In genomic region chr2:218290316-218291261, GRCh38 we compare ENCODE assay signal across 8 cellular contexts. TPM values are rescaled to one million over a fixed set of nuclear protein-coding genes. Genes with fewer than 3 reads are reported as not detected.
DNase-seq lines count a peak whose midpoint lies in the region; ATAC-seq and TF ChIP-seq lines count a peak whose summit lies in the region.

No MANE protein-coding gene starts in this region.

- no peak overlapping the region for H3K27ac ChIP-seq in DND-41 (ENCODE audit: low read length)

- no peak overlapping the region for H3K9ac ChIP-seq in DND-41 (ENCODE audit: low read depth, low read length)

- H3K27me3 Mint-ChIP-seq in stimulated activated naive B cell treated with anti-CD40 and anti-IgM and Interleukin-4, amounts not matched to agents 10 μg/mL and 1 μg/mL and 100 μg/mL, for 72 hours = no peaks in the 10 kb centered on the region

- H3K79me2 ChIP-seq in DND-41 (ENCODE audit: insufficient read depth, low read length) = no peaks in the 10 kb centered on the region

- H3K4me1 Mint-ChIP-seq in stimulated activated naive B cell treated with anti-CD40 and anti-IgM and Interleukin-4, amounts not matched to agents 10 μg/mL and 1 μg/mL and 100 μg/mL, for 72 hours = peaks cover 50 to 93% of the 10 kb centered on the region in 2 donors

- H2AFZ ChIP-seq in DND-41 (ENCODE audit: low read depth, low read length) = no peak overlapping the region

- no peaks in the 10 kb centered on the region for H4K20me1 ChIP-seq in DND-41 (ENCODE audit: insufficient read depth, low read length)

- no peaks in the 10 kb centered on the region for H3K9me3 Mint-ChIP-seq in stimulated activated naive B cell treated with anti-CD40 and anti-IgM and Interleukin-4, amounts not matched to agents 10 μg/mL and 1 μg/mL and 100 μg/mL, for 72 hours

- H3K27me3 ChIP-seq in DND-41 (ENCODE audit: insufficient read depth, low read length, poor library complexity) = no peaks in the 10 kb centered on the region

- no peak overlapping the region for H3K4me3 ChIP-seq in DND-41 (ENCODE audit: low read depth in 1 of 2, low read length in 2 of 2)
- H3K4me3 ChIP-seq in fibroblast of pulmonary artery (replicated peaks; ENCODE audit: low read depth, low read length) = peak overlapping the region; percentile 89

- H3K4me1 ChIP-seq in DND-41 (ENCODE audit: insufficient read depth, low read length) = peaks cover 17% of the 10 kb centered on the region

- no peaks in the 10 kb centered on the region for H3K9me3 ChIP-seq in DND-41 (ENCODE audit: insufficient read depth, low read length, severe bottlenecking)

- H3K36me3 ChIP-seq in DND-41 (ENCODE audit: insufficient read depth, low read length) = no peaks in the 10 kb centered on the region

- TF ChIP-seq CTCF in DND-41 (IDR thresholded peaks at IDR 0.05; ENCODE audit: borderline replicate concordance, extremely low read depth, low read length, poor library complexity, severe bottlenecking) (no peak), fibroblast of pulmonary artery (IDR thresholded peaks at IDR 0.05; ENCODE audit: low read length, missing control alignments) (no peak)

- ATAC-seq in DND-41 (ENCODE audit: insufficient read depth, low read depth) (peak; percentile 31; the same call in 2 of the 3 replicates), GM21360 (IDR thresholded peaks at IDR 0.05; ENCODE audit: unreplicated experiment) (peak; percentile 39)
- peak; percentile 60 to 71 for ATAC-seq in stimulated activated naive B cell treated with anti-CD40 and anti-IgM and Interleukin-4, amounts not matched to agents 10 μg/mL and 1 μg/mL and 100 μg/mL, for 72 hours (replicated peaks)

- peaks cover 1 to 10% of the 10 kb centered on the region in 2 donors for H3K36me3 Mint-ChIP-seq in stimulated activated naive B cell treated with anti-CD40 and anti-IgM and Interleukin-4, amounts not matched to agents 10 μg/mL and 1 μg/mL and 100 μg/mL, for 72 hours

- DNase-seq in DND-41 (peak; percentile 43), HT-29 (ENCODE audit: low spot score) (peak; percentile 55), fibroblast of pulmonary artery (ENCODE audit: low read depth) (no peak), COR-L47 (lab: John Stamatoyannopoulos, UW) (no peak), COLO829 (ENCODE audit: low spot score) (no peak)
- peak; percentile 47 for DNase-seq in activated CD8-positive, alpha-beta memory T cell treated with anti-CD3 and anti-CD28 coated beads, Interleukin-2, amount 50 U/mL, for 4 hours
- peak; percentile 78 for DNase-seq in stimulated activated naive B cell treated with anti-CD40 and anti-IgM and Interleukin-4, amounts not matched to agents 10 μg/mL and 1 μg/mL and 100 μg/mL, for 72 hours

- H3K4me2 ChIP-seq in DND-41 (ENCODE audit: insufficient read depth, low read length) = no peak overlapping the region

- H3K4me3 Mint-ChIP-seq in stimulated activated naive B cell treated with anti-CD40 and anti-IgM and Interleukin-4, amounts not matched to agents 10 μg/mL and 1 μg/mL and 100 μg/mL, for 72 hours = peak overlapping the region; percentile 91

- H3K27ac Mint-ChIP-seq in stimulated activated naive B cell treated with anti-CD40 and anti-IgM and Interleukin-4, amounts not matched to agents 10 μg/mL and 1 μg/mL and 100 μg/mL, for 72 hours = peak overlapping the region; percentile 85

RNA-seq across cellular contexts. Expression of gene TMBIM1, which starts 1.7 kb away (rescaled TPM):
- total RNA-seq in HT-29 (2014; rRNA removed; shearing (Covaris generic)) = 229 and 311 TPM in 2 replicates

RNA-seq across cellular contexts. Expression of gene PNKD, which starts 20.3 kb away (rescaled TPM):
- 73.9 and 77.2 TPM in 2 replicates for total RNA-seq in HT-29 (2014; rRNA removed; shearing (Covaris generic))

RNA-seq across cellular contexts. Expression of gene AAMP, which starts 20.7 kb away (rescaled TPM):
- total RNA-seq in HT-29 (2014; rRNA removed; shearing (Covaris generic)) = 266 and 310 TPM in 2 replicates

RNA-seq across cellular contexts. Expression of gene GPBAR1, which starts 29.8 kb away (rescaled TPM):
- 0.05 and 0.56 TPM in 2 replicates for total RNA-seq in HT-29 (2014; rRNA removed; shearing (Covaris generic))

Comparison
In these comparisons a context has a peak if more than half of its experiments do, and no peak if none do; other contexts are left out.
1. DNase-seq: peak in DND-41 (single experiment), HT-29 (single experiment), activated CD8-positive, alpha-beta memory T cell treated with anti-CD3 and anti-CD28 coated beads, Interleukin-2, amount 50 U/mL, for 4 hours (single experiment) and stimulated activated naive B cell treated with anti-CD40 and anti-IgM and Interleukin-4, amounts not matched to agents 10 μg/mL and 1 μg/mL and 100 μg/mL, for 72 hours (single experiment); none in fibroblast of pulmonary artery (single experiment), COR-L47 (single experiment) and COLO829 (single experiment).
2. Peak in every context shown above with its lines, with median percentiles within 50 percentile points of each other: ATAC-seq.